ENCODE assay signal across 25 cellular contexts in the genomic region with DNA sequence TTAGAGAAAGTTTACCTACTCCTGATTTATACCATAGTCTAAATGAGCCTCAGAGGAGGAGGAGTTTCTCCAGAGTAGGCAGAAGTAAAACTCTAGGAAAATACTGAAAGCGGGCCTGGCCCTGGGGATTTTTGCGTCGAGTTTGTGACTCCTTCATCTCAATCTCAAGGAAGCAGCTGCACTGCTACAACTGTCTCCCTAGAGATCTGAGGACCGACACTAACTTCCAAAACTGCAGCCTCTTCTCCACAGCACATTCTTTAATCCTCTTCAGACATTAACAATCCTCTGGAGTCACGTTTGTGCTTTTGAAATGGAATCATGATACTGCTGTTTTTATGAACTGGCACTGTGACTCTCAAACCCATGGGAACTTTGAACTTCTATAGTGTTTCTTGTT.
"Had no signal": no experiment of that assay in that cellular context is flagged by ENCODE, and none has a peak within 500 bp of the region (broad histone marks: within the 10 kb centered on the region; RNA-seq: fewer than 3 reads in every experiment).

No MANE protein-coding gene starts in this region.

- ATAC-seq: activated CD4-positive, alpha-beta T cell treated with anti-CD3 and anti-CD28 coated beads for 36 hours; effector memory CD8-positive, alpha-beta T cell; esophagus mucosa; natural killer cell treated with Interleukin-12 subunit alpha and Interleukin-12 subunit beta and Interleukin-15 and Interleukin-18, amount 100 ng/mL, for 72 hours; sciatic nerve; stimulated activated naive B cell treated with anti-CD40 and anti-IgM and Interleukin-4, amounts not matched to agents 10 μg/mL and 1 μg/mL and 100 μg/mL, for 72 hours; T-helper 17 cell had no signal

- H2AFZ ChIP-seq: parathyroid adenoma had no signal

- H3K36me3 ChIP-seq: adrenal gland, ascending aorta, brain microvascular endothelial cell, transverse colon, uterus had no signal

- H3K27me3 ChIP-seq: adrenal gland, ascending aorta, brain microvascular endothelial cell, transverse colon, uterus had no signal

- H3K4me1 ChIP-seq: adrenal gland, ascending aorta, parathyroid adenoma, transverse colon, uterus had no signal

- H3K4me3 ChIP-seq: adrenal gland, ascending aorta, dorsolateral prefrontal cortex, transverse colon, uterus had no signal

- DNase-seq: activated B cell treated with CpG ODN at 0.5 μM for 24 hours; activated CD4-positive, alpha-beta T cell treated with anti-CD3 and anti-CD28 coated beads for 36 hours; activated CD4-positive, alpha-beta T cell treated with anti-CD3 and anti-CD28 coated beads, Interleukin-2, amount 50 U/mL, for 4 hours; activated CD8-positive, alpha-beta memory T cell treated with anti-CD3 and anti-CD28 coated beads for 24 hours; activated CD8-positive, alpha-beta memory T cell treated with anti-CD3 and anti-CD28 coated beads, Interleukin-2, amount 50 U/mL, for 4 hours; activated naive CD4-positive, alpha-beta T cell; activated T-cell treated with anti-CD3 and anti-CD28 coated beads, Interleukin-2, amount 50 U/mL, for 24 hours; adrenal gland; brain microvascular endothelial cell; central memory CD4-positive, alpha-beta T cell; dorsolateral prefrontal cortex; effector memory CD8-positive, alpha-beta T cell; head of caudate nucleus; islet precursor cell; stimulated activated CD4-positive, alpha-beta T cell treated with anti-CD3 and anti-CD28 coated beads, Interleukin-2, amount 100 ng/mL, for 48 hours; stimulated activated CD8-positive, alpha-beta memory T cell treated with anti-CD3 and anti-CD28 coated beads, Interleukin-4, amount 100 ng/mL, for 48 hours; stimulated activated naive B cell treated with anti-CD40 and anti-IgM and Interleukin-4, amounts not matched to agents 10 μg/mL and 1 μg/mL and 100 μg/mL, for 72 hours; T-helper 17 cell; transverse colon; uterus had no signal

- H3K9ac ChIP-seq: parathyroid adenoma had no signal

- H3K79me2 ChIP-seq: parathyroid adenoma had no signal

- H3K9me3 ChIP-seq: adrenal gland, ascending aorta, transverse colon, uterus had no signal

- H3K27ac ChIP-seq: adrenal gland, ascending aorta, brain microvascular endothelial cell, dorsolateral prefrontal cortex, parathyroid adenoma, transverse colon, uterus had no signal
